In the genomic region with DNA sequence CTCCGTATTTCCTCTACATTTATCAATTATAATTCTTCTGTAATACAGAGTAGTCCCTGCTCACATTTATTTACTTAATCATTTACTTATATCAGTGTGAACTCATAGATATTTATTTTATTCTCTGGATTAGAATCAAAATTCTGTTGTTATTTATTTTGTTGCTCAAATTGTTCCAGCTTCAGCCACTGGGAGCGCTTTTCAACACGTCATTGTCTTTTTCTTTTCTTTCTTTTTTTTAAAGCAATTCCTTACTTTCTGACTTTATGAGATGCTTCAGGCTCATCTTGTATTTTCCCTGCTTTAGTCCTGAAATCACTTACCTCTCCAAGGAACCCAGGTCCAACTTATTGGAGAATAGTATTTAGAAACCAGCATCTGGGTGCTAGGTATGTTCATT, we compare ENCODE assay signal across 1 cellular context.
TF ChIP-seq lines count a peak whose summit lies in the region.

No MANE protein-coding gene starts in this region.

TF ChIP-seq in GM23338, 12 proteins besides CTCF, POLR2A, EP300 and RAD21 (continued from another document):
- TF ChIP-seq, protein P1, sequence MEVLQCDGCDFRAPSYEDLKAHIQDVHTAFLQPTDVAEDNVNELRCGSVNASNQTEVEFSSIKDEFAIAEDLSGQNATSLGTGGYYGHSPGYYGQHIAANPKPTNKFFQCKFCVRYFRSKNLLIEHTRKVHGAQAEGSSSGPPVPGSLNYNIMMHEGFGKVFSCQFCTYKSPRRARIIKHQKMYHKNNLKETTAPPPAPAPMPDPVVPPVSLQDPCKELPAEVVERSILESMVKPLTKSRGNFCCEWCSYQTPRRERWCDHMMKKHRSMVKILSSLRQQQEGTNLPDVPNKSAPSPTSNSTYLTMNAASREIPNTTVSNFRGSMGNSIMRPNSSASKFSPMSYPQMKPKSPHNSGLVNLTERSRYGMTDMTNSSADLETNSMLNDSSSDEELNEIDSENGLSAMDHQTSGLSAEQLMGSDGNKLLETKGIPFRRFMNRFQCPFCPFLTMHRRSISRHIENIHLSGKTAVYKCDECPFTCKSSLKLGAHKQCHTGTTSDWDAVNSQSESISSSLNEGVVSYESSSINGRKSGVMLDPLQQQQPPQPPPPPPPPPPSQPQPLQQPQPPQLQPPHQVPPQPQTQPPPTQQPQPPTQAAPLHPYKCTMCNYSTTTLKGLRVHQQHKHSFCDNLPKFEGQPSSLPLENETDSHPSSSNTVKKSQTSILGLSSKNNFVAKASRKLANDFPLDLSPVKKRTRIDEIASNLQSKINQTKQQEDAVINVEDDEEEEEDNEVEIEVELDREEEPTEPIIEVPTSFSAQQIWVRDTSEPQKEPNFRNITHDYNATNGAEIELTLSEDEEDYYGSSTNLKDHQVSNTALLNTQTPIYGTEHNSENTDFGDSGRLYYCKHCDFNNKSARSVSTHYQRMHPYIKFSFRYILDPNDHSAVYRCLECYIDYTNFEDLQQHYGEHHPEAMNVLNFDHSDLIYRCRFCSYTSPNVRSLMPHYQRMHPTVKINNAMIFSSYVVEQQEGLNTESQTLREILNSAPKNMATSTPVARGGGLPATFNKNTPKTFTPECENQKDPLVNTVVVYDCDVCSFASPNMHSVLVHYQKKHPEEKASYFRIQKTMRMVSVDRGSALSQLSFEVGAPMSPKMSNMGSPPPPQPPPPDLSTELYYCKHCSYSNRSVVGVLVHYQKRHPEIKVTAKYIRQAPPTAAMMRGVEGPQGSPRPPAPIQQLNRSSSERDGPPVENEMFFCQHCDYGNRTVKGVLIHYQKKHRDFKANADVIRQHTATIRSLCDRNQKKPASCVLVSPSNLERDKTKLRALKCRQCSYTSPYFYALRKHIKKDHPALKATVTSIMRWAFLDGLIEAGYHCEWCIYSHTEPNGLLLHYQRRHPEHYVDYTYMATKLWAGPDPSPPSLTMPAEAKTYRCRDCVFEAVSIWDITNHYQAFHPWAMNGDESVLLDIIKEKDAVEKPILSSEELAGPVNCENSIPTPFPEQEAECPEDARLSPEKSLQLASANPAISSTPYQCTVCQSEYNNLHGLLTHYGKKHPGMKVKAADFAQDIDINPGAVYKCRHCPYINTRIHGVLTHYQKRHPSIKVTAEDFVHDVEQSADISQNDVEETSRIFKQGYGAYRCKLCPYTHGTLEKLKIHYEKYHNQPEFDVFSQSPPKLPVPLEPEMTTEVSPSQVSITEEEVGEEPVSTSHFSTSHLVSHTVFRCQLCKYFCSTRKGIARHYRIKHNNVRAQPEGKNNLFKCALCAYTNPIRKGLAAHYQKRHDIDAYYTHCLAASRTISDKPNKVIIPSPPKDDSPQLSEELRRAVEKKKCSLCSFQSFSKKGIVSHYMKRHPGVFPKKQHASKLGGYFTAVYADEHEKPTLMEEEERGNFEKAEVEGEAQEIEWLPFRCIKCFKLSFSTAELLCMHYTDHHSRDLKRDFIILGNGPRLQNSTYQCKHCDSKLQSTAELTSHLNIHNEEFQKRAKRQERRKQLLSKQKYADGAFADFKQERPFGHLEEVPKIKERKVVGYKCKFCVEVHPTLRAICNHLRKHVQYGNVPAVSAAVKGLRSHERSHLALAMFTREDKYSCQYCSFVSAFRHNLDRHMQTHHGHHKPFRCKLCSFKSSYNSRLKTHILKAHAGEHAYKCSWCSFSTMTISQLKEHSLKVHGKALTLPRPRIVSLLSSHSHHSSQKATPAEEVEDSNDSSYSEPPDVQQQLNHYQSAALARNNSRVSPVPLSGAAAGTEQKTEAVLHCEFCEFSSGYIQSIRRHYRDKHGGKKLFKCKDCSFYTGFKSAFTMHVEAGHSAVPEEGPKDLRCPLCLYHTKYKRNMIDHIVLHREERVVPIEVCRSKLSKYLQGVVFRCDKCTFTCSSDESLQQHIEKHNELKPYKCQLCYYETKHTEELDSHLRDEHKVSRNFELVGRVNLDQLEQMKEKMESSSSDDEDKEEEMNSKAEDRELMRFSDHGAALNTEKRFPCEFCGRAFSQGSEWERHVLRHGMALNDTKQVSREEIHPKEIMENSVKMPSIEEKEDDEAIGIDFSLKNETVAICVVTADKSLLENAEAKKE (CRISPR knock-in tag; IDR thresholded peaks at IDR 0.05), result no peak
- TF ChIP-seq CREB1 (CRISPR knock-in tag; IDR thresholded peaks at IDR 0.05; ENCODE audit: low read depth) (no peak), ZNF114 (CRISPR knock-in tag; IDR thresholded peaks at IDR 0.05) (no peak), POLR2AphosphoS5 (IDR thresholded peaks at IDR 0.05; ENCODE audit: low read depth) (no peak), NANOG (IDR thresholded peaks at IDR 0.05; ENCODE audit: borderline replicate concordance) (no peak), EZH2phosphoT487 (IDR thresholded peaks at IDR 0.05; ENCODE audit: unreplicated experiment) (no peak), JUNB (IDR thresholded peaks at IDR 0.05; ENCODE audit: unreplicated experiment) (no peak), ZNF331 (CRISPR knock-in tag; IDR thresholded peaks at IDR 0.05; ENCODE audit: low read depth) (no peak), EZH2 (IDR thresholded peaks at IDR 0.05; ENCODE audit: low read depth, unreplicated experiment) (no peak)
- TF ChIP-seq, protein P2, sequence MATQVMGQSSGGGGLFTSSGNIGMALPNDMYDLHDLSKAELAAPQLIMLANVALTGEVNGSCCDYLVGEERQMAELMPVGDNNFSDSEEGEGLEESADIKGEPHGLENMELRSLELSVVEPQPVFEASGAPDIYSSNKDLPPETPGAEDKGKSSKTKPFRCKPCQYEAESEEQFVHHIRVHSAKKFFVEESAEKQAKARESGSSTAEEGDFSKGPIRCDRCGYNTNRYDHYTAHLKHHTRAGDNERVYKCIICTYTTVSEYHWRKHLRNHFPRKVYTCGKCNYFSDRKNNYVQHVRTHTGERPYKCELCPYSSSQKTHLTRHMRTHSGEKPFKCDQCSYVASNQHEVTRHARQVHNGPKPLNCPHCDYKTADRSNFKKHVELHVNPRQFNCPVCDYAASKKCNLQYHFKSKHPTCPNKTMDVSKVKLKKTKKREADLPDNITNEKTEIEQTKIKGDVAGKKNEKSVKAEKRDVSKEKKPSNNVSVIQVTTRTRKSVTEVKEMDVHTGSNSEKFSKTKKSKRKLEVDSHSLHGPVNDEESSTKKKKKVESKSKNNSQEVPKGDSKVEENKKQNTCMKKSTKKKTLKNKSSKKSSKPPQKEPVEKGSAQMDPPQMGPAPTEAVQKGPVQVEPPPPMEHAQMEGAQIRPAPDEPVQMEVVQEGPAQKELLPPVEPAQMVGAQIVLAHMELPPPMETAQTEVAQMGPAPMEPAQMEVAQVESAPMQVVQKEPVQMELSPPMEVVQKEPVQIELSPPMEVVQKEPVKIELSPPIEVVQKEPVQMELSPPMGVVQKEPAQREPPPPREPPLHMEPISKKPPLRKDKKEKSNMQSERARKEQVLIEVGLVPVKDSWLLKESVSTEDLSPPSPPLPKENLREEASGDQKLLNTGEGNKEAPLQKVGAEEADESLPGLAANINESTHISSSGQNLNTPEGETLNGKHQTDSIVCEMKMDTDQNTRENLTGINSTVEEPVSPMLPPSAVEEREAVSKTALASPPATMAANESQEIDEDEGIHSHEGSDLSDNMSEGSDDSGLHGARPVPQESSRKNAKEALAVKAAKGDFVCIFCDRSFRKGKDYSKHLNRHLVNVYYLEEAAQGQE (IDR thresholded peaks at IDR 0.05; ENCODE audit: unreplicated experiment), result no peak
- TF ChIP-seq, protein P3, sequence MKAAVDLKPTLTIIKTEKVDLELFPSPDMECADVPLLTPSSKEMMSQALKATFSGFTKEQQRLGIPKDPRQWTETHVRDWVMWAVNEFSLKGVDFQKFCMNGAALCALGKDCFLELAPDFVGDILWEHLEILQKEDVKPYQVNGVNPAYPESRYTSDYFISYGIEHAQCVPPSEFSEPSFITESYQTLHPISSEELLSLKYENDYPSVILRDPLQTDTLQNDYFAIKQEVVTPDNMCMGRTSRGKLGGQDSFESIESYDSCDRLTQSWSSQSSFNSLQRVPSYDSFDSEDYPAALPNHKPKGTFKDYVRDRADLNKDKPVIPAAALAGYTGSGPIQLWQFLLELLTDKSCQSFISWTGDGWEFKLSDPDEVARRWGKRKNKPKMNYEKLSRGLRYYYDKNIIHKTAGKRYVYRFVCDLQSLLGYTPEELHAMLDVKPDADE (IDR thresholded peaks at IDR 0.05), result no peak
